ENCODE assay signal across 1 cellular context in the genomic region with DNA sequence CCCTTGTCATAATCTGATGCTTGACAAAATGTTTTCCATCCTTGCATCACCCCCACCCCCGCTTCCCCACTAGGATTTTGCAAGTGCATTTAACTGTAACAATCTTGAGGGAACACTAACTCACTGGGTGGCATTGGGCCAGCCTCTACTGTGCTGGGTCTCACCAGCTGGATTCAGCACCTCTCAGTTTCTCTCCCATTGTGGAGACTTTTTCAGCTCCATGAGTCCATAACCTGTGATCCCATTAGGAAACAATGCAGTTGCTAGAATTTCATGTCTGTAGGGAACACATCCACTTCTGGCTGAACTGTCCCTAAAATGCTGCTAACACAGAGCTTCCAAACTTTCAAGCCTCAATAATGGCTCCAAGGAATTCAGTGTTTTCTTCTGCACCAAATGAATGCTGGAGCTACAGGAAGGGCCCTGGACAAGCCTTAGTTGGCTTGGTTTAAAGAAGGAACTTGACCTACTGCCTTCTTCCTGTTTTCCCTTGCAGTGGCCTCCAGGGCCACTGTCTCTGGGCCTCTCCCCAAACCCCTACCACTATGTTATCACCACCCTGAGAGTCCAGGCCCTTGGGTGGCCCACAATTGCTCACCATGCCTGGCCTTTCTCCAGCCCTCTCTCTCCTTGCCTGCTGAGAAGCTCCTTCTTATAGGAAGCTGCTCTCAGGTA.
TF ChIP-seq lines count a peak whose summit lies in the region.

No MANE protein-coding gene starts in this region.

TF ChIP-seq in HEK293, 187 proteins besides CTCF, POLR2A, EP300 and RAD21 (continued from another document):
- TF ChIP-seq, protein P1, sequence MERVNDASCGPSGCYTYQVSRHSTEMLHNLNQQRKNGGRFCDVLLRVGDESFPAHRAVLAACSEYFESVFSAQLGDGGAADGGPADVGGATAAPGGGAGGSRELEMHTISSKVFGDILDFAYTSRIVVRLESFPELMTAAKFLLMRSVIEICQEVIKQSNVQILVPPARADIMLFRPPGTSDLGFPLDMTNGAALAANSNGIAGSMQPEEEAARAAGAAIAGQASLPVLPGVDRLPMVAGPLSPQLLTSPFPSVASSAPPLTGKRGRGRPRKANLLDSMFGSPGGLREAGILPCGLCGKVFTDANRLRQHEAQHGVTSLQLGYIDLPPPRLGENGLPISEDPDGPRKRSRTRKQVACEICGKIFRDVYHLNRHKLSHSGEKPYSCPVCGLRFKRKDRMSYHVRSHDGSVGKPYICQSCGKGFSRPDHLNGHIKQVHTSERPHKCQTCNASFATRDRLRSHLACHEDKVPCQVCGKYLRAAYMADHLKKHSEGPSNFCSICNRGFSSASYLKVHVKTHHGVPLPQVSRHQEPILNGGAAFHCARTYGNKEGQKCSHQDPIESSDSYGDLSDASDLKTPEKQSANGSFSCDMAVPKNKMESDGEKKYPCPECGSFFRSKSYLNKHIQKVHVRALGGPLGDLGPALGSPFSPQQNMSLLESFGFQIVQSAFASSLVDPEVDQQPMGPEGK (tag by site-specific recombination; IDR thresholded peaks at IDR 0.05) = no peak
